In the genomic region with DNA sequence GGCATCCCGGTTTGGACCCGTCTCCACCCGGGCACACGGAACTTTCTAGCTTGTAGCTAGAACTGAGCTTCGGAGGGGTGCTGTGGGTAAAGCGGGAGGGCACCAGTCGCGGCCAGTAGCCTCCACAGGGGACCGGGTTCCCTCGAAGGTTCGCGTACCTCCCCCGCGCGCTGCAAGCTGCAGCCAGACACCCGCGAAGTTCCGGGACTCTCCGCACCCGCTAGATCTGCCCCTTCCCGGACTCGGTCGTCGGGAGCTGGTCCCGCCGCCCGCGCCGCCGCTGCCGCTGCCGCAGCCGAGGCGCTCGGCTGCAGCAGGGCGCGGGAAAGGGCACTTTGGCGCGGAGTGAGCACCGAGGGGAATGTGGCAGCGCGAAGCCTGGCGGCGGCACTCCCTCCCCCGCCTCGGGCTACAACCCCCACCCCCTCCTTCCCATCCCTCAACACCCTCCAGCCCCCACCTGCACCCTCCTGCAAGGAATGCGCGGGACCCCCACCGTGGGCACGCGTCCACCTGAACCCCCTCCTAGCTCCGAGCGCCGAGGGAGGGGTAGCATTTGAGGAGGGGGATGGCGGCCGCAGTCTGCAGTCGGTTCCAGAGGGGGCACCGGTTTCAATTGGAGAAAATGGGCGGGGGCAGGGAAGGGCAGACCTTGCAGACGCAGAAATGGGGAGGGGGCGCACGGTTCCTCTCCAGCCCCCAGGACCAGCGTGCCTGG, we compare ENCODE assay signal across 9 cellular contexts.
A peak's percentile ranks its signal among the peaks of the same experiment; 100 is the strongest.
DNase-seq lines count a peak whose midpoint lies in the region; ATAC-seq, FAIRE-seq and TF ChIP-seq lines count a peak whose summit lies in the region.
"Had no signal": no experiment of that assay in that cellular context is flagged by ENCODE, and none has a peak within 500 bp of the region (broad histone marks: within the 10 kb centered on the region; RNA-seq: fewer than 3 reads in every experiment).

No MANE protein-coding gene starts in this region.

- TF ChIP-seq CTCF in GM10248 (IDR thresholded peaks at IDR 0.05; ENCODE audit: control extremely low read depth, extremely low read depth, low read depth, missing control alignments) (no peak), foreskin fibroblast (IDR thresholded peaks at IDR 0.05; ENCODE audit: low read depth, low read length) (no peak), GM10266 (IDR thresholded peaks at IDR 0.05; ENCODE audit: control insufficient read depth, insufficient read depth, low read depth, missing control alignments) (no peak)

- CTCF ChIA-PET in GM10248 (lab: Yijun Ruan, JAX), result interaction anchor here (0.9 to 2.4 kb wide), 10 partner anchors 8 to 530 kb away, joined by 3 to 29 read pairs (median 6); no protein-coding TSS in a partner anchor

- peaks cover 7% of the 10 kb centered on the region for H3K4me1 ChIP-seq in rectal smooth muscle tissue (ENCODE audit: control insufficient read depth, insufficient read depth, low read length)

- ATAC-seq in GM21825 (IDR thresholded peaks at IDR 0.05; ENCODE audit: unreplicated experiment) (no peak), HG03097 (IDR thresholded peaks at IDR 0.05; ENCODE audit: low FRiP score, unreplicated experiment) (no peak)

- H3K36me3 ChIP-seq in rectal smooth muscle tissue (ENCODE audit: control insufficient read depth, insufficient read depth, low read length), result no peaks in the 10 kb centered on the region

- peaks cover 20% of the 10 kb centered on the region for H3K27me3 ChIP-seq in rectal smooth muscle tissue (ENCODE audit: control insufficient read depth, insufficient read depth, low read length)

- no peak for FAIRE-seq in HTR-8/SVneo (lab: Jason Lieb, UNC)
- FAIRE-seq: colon had no signal

- POLR2A ChIA-PET in GM10248 (lab: Yijun Ruan, JAX), result no interaction called here

- DNase-seq in GM10248 (ENCODE audit: extremely low spot score), result peak; percentile 26
- DNase-seq in NCI-H510A treated with DMSO at 0.1 percent for 48 hours (lab: John Stamatoyannopoulos, UW), result peak; percentile 64
- DNase-seq in foreskin fibroblast, result peak in 1 of 2 donors; percentile 34
- no peak for DNase-seq in GM10266 (ENCODE audit: extremely low spot score)
- no peak for DNase-seq in HTR-8/SVneo (ENCODE audit: insufficient read length, low spot score)

- no peak overlapping the region for H3K27ac ChIP-seq in rectal smooth muscle tissue (ENCODE audit: low read depth, low read length)

- no peak overlapping the region for H3K9ac ChIP-seq in rectal smooth muscle tissue (ENCODE audit: low read length)

- H3K4me3 ChIP-seq in foreskin fibroblast (ENCODE audit: low read depth in 1 of 2, low read length in 2 of 2) (peak overlapping the region; percentile 71 to 81), rectal smooth muscle tissue (ENCODE audit: low read length) (peak overlapping the region; percentile 50)

Comparison
In these comparisons a context has a peak if more than half of its experiments do, and no peak if none do; other contexts are left out.
1. DNase-seq: peak in GM10248 (single experiment) and NCI-H510A treated with DMSO at 0.1 percent for 48 hours (single experiment); none in GM10266 (single experiment) and HTR-8/SVneo (single experiment).